ENCODE assay signal across 1 cellular context in the genomic region with DNA sequence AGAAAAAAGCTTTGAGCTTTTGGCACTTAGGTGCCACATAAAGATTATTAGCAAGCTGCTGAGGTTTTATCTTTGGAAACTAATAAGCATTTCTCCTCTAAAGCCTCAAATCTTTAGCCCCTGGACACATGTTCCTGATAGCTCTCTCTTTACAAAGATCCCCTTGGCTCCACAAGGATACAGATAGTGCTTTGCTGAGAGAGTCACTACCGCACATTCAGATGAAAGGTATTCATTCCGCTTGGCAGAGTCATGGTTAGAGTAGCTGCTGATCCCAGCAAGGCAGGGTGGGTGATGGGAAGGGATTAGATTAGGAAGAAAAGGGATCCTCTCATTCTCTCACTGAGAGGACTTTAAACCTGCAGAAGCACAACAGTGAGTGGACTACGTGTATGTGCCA.
TF ChIP-seq lines count a peak whose summit lies in the region.

No MANE protein-coding gene starts in this region.

TF ChIP-seq in GM23338, 12 proteins besides CTCF, POLR2A, EP300 and RAD21 (continued from another document):
- TF ChIP-seq, protein P1, sequence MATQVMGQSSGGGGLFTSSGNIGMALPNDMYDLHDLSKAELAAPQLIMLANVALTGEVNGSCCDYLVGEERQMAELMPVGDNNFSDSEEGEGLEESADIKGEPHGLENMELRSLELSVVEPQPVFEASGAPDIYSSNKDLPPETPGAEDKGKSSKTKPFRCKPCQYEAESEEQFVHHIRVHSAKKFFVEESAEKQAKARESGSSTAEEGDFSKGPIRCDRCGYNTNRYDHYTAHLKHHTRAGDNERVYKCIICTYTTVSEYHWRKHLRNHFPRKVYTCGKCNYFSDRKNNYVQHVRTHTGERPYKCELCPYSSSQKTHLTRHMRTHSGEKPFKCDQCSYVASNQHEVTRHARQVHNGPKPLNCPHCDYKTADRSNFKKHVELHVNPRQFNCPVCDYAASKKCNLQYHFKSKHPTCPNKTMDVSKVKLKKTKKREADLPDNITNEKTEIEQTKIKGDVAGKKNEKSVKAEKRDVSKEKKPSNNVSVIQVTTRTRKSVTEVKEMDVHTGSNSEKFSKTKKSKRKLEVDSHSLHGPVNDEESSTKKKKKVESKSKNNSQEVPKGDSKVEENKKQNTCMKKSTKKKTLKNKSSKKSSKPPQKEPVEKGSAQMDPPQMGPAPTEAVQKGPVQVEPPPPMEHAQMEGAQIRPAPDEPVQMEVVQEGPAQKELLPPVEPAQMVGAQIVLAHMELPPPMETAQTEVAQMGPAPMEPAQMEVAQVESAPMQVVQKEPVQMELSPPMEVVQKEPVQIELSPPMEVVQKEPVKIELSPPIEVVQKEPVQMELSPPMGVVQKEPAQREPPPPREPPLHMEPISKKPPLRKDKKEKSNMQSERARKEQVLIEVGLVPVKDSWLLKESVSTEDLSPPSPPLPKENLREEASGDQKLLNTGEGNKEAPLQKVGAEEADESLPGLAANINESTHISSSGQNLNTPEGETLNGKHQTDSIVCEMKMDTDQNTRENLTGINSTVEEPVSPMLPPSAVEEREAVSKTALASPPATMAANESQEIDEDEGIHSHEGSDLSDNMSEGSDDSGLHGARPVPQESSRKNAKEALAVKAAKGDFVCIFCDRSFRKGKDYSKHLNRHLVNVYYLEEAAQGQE (IDR thresholded peaks at IDR 0.05; ENCODE audit: unreplicated experiment), result no peak
- no peak for TF ChIP-seq JUNB (IDR thresholded peaks at IDR 0.05; ENCODE audit: unreplicated experiment)
- TF ChIP-seq, protein P2, sequence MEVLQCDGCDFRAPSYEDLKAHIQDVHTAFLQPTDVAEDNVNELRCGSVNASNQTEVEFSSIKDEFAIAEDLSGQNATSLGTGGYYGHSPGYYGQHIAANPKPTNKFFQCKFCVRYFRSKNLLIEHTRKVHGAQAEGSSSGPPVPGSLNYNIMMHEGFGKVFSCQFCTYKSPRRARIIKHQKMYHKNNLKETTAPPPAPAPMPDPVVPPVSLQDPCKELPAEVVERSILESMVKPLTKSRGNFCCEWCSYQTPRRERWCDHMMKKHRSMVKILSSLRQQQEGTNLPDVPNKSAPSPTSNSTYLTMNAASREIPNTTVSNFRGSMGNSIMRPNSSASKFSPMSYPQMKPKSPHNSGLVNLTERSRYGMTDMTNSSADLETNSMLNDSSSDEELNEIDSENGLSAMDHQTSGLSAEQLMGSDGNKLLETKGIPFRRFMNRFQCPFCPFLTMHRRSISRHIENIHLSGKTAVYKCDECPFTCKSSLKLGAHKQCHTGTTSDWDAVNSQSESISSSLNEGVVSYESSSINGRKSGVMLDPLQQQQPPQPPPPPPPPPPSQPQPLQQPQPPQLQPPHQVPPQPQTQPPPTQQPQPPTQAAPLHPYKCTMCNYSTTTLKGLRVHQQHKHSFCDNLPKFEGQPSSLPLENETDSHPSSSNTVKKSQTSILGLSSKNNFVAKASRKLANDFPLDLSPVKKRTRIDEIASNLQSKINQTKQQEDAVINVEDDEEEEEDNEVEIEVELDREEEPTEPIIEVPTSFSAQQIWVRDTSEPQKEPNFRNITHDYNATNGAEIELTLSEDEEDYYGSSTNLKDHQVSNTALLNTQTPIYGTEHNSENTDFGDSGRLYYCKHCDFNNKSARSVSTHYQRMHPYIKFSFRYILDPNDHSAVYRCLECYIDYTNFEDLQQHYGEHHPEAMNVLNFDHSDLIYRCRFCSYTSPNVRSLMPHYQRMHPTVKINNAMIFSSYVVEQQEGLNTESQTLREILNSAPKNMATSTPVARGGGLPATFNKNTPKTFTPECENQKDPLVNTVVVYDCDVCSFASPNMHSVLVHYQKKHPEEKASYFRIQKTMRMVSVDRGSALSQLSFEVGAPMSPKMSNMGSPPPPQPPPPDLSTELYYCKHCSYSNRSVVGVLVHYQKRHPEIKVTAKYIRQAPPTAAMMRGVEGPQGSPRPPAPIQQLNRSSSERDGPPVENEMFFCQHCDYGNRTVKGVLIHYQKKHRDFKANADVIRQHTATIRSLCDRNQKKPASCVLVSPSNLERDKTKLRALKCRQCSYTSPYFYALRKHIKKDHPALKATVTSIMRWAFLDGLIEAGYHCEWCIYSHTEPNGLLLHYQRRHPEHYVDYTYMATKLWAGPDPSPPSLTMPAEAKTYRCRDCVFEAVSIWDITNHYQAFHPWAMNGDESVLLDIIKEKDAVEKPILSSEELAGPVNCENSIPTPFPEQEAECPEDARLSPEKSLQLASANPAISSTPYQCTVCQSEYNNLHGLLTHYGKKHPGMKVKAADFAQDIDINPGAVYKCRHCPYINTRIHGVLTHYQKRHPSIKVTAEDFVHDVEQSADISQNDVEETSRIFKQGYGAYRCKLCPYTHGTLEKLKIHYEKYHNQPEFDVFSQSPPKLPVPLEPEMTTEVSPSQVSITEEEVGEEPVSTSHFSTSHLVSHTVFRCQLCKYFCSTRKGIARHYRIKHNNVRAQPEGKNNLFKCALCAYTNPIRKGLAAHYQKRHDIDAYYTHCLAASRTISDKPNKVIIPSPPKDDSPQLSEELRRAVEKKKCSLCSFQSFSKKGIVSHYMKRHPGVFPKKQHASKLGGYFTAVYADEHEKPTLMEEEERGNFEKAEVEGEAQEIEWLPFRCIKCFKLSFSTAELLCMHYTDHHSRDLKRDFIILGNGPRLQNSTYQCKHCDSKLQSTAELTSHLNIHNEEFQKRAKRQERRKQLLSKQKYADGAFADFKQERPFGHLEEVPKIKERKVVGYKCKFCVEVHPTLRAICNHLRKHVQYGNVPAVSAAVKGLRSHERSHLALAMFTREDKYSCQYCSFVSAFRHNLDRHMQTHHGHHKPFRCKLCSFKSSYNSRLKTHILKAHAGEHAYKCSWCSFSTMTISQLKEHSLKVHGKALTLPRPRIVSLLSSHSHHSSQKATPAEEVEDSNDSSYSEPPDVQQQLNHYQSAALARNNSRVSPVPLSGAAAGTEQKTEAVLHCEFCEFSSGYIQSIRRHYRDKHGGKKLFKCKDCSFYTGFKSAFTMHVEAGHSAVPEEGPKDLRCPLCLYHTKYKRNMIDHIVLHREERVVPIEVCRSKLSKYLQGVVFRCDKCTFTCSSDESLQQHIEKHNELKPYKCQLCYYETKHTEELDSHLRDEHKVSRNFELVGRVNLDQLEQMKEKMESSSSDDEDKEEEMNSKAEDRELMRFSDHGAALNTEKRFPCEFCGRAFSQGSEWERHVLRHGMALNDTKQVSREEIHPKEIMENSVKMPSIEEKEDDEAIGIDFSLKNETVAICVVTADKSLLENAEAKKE (CRISPR knock-in tag; IDR thresholded peaks at IDR 0.05), result no peak
- no peak for TF ChIP-seq STAT1 (IDR thresholded peaks at IDR 0.05; ENCODE audit: unreplicated experiment)
- no peak for TF ChIP-seq NANOG (IDR thresholded peaks at IDR 0.05; ENCODE audit: borderline replicate concordance)
- no peak for TF ChIP-seq CREB1 (CRISPR knock-in tag; IDR thresholded peaks at IDR 0.05; ENCODE audit: low read depth)
- no peak for TF ChIP-seq EZH2 (IDR thresholded peaks at IDR 0.05; ENCODE audit: low read depth, unreplicated experiment)
- no peak for TF ChIP-seq ZNF331 (CRISPR knock-in tag; IDR thresholded peaks at IDR 0.05; ENCODE audit: low read depth)
TF ChIP-seq in GM23338: peak in this region for 0.
